ENCODE assay signal across 8 cellular contexts in the genomic region with DNA sequence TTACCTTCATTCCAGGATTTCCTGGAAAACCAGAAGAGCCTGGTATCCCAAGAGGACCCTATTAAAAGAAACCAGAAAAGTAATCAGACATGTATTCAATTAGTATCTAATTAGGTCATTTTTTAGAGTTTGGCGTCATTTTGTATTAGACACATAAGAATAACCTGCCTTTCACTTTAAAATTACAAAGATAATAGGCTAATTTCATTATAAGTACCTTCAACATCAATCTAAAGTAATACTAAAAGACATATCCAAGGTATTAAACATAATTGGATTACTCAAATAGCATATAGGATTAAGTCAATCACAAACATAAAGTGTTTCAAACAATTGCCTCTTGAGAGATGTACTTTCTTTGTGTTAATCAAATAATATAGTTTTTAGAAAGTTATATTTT.
"Had no signal": no experiment of that assay in that cellular context is flagged by ENCODE, and none has a peak within 500 bp of the region (broad histone marks: within the 10 kb centered on the region; RNA-seq: fewer than 3 reads in every experiment).

No MANE protein-coding gene starts in this region.

- H3K4me3 ChIP-seq: GM23248, HAP-1 had no signal

- FAIRE-seq: HepG2 had no signal

- H3K36me3 Mint-ChIP-seq: IgD-negative memory B cell had no signal

- H3K36me3 ChIP-seq: HAP-1 had no signal

- ATAC-seq: HCT116, HepG2 had no signal

- DNase-seq: GM23248, GOT3, H7, HFFc6 had no signal

- H3K9me3 ChIP-seq: HAP-1 had no signal

- H3K27ac Mint-ChIP-seq: IgD-negative memory B cell had no signal

- H3K27me3 Mint-ChIP-seq: IgD-negative memory B cell had no signal

- H3K4me3 Mint-ChIP-seq: HFFc6, IgD-negative memory B cell had no signal
